In genomic region chr18:62457830-62458229, GRCh38 we compare ENCODE assay signal across 2 cellular contexts.
TF ChIP-seq lines count a peak whose summit lies in the region.

No MANE protein-coding gene starts in this region.

TF ChIP-seq in HepG2, 621 proteins besides CTCF, POLR2A, EP300 and RAD21:
- no peak for TF ChIP-seq BHLHE40 (IDR thresholded peaks at IDR 0.05; ENCODE audit: low read length)
- no peak for TF ChIP-seq ZKSCAN5 (CRISPR knock-in tag; IDR thresholded peaks at IDR 0.05)
- peak; percentile 28; the same call in 1 of the 2 replicates for TF ChIP-seq SALL1 (CRISPR knock-in tag; IDR thresholded peaks at IDR 0.05)
- TF ChIP-seq STAG1 (CRISPR knock-in tag; IDR thresholded peaks at IDR 0.05): peak; percentile 18; the same call in 1 of the 2 replicates
- TF ChIP-seq, protein P1, sequence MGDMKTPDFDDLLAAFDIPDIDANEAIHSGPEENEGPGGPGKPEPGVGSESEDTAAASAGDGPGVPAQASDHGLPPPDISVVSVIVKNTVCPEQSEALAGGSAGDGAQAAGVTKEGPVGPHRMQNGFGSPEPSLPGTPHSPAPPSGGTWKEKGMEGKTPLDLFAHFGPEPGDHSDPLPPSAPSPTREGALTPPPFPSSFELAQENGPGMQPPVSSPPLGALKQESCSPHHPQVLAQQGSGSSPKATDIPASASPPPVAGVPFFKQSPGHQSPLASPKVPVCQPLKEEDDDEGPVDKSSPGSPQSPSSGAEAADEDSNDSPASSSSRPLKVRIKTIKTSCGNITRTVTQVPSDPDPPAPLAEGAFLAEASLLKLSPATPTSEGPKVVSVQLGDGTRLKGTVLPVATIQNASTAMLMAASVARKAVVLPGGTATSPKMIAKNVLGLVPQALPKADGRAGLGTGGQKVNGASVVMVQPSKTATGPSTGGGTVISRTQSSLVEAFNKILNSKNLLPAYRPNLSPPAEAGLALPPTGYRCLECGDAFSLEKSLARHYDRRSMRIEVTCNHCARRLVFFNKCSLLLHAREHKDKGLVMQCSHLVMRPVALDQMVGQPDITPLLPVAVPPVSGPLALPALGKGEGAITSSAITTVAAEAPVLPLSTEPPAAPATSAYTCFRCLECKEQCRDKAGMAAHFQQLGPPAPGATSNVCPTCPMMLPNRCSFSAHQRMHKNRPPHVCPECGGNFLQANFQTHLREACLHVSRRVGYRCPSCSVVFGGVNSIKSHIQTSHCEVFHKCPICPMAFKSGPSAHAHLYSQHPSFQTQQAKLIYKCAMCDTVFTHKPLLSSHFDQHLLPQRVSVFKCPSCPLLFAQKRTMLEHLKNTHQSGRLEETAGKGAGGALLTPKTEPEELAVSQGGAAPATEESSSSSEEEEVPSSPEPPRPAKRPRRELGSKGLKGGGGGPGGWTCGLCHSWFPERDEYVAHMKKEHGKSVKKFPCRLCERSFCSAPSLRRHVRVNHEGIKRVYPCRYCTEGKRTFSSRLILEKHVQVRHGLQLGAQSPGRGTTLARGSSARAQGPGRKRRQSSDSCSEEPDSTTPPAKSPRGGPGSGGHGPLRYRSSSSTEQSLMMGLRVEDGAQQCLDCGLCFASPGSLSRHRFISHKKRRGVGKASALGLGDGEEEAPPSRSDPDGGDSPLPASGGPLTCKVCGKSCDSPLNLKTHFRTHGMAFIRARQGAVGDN (CRISPR knock-in tag; IDR thresholded peaks at IDR 0.05): peak; percentile 36
- 0 out of 2 replicates have a peak, but pooled peaks have one; percentile 12 for TF ChIP-seq KMT2B (CRISPR knock-in tag; IDR thresholded peaks at IDR 0.05)
- TF ChIP-seq FOXA3 (CRISPR knock-in tag; IDR thresholded peaks at IDR 0.05): 0 out of 2 replicates have a peak, but pooled peaks have one; percentile 16
- TF ChIP-seq, protein P2, sequence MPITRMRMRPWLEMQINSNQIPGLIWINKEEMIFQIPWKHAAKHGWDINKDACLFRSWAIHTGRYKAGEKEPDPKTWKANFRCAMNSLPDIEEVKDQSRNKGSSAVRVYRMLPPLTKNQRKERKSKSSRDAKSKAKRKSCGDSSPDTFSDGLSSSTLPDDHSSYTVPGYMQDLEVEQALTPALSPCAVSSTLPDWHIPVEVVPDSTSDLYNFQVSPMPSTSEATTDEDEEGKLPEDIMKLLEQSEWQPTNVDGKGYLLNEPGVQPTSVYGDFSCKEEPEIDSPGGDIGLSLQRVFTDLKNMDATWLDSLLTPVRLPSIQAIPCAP (CRISPR knock-in tag; IDR thresholded peaks at IDR 0.05; ENCODE audit: low read depth): no peak
- peak; percentile 5; the same call in 1 of the 2 replicates for TF ChIP-seq SMC3 (IDR thresholded peaks at IDR 0.05; ENCODE audit: low read length)

TF ChIP-seq in K562, 482 proteins besides CTCF, POLR2A, EP300 and RAD21 (continues in another document):
- TF ChIP-seq ZKSCAN1 (IDR thresholded peaks at IDR 0.05; ENCODE audit: low read depth, low read length): no peak
- TF ChIP-seq, protein P3, sequence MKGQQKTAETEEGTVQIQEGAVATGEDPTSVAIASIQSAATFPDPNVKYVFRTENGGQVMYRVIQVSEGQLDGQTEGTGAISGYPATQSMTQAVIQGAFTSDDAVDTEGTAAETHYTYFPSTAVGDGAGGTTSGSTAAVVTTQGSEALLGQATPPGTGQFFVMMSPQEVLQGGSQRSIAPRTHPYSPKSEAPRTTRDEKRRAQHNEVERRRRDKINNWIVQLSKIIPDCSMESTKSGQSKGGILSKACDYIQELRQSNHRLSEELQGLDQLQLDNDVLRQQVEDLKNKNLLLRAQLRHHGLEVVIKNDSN (CRISPR knock-in tag; IDR thresholded peaks at IDR 0.05): no peak
- no peak for TF ChIP-seq E2F1 (CRISPR knock-in tag; IDR thresholded peaks at IDR 0.05)
- TF ChIP-seq, protein P4, sequence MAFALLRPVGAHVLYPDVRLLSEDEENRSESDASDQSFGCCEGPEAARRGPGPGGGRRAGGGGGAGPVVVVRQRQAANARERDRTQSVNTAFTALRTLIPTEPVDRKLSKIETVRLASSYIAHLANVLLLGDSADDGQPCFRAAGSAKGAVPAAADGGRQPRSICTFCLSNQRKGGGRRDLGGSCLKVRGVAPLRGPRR (CRISPR knock-in tag; IDR thresholded peaks at IDR 0.05): no peak
- TF ChIP-seq HMG20B (CRISPR knock-in tag; IDR thresholded peaks at IDR 0.05): no peak
- no peak for TF ChIP-seq TSHZ1 (CRISPR knock-in tag; IDR thresholded peaks at IDR 0.05)
- TF ChIP-seq KLF6 (CRISPR knock-in tag; IDR thresholded peaks at IDR 0.05; ENCODE audit: borderline replicate concordance): no peak
- TF ChIP-seq, protein P5, sequence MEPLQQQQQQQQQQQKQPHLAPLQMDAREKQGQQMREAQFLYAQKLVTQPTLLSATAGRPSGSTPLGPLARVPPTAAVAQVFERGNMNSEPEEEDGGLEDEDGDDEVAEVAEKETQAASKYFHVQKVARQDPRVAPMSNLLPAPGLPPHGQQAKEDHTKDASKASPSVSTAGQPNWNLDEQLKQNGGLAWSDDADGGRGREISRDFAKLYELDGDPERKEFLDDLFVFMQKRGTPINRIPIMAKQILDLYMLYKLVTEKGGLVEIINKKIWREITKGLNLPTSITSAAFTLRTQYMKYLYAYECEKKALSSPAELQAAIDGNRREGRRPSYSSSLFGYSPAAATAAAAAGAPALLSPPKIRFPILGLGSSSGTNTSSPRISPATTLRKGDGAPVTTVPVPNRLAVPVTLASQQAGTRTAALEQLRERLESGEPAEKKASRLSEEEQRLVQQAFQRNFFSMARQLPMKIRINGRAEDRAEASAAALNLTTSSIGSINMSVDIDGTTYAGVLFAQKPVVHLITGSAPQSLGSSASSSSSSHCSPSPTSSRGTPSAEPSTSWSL (CRISPR knock-in tag; IDR thresholded peaks at IDR 0.05; ENCODE audit: borderline replicate concordance): no peak
- TF ChIP-seq, protein P6, sequence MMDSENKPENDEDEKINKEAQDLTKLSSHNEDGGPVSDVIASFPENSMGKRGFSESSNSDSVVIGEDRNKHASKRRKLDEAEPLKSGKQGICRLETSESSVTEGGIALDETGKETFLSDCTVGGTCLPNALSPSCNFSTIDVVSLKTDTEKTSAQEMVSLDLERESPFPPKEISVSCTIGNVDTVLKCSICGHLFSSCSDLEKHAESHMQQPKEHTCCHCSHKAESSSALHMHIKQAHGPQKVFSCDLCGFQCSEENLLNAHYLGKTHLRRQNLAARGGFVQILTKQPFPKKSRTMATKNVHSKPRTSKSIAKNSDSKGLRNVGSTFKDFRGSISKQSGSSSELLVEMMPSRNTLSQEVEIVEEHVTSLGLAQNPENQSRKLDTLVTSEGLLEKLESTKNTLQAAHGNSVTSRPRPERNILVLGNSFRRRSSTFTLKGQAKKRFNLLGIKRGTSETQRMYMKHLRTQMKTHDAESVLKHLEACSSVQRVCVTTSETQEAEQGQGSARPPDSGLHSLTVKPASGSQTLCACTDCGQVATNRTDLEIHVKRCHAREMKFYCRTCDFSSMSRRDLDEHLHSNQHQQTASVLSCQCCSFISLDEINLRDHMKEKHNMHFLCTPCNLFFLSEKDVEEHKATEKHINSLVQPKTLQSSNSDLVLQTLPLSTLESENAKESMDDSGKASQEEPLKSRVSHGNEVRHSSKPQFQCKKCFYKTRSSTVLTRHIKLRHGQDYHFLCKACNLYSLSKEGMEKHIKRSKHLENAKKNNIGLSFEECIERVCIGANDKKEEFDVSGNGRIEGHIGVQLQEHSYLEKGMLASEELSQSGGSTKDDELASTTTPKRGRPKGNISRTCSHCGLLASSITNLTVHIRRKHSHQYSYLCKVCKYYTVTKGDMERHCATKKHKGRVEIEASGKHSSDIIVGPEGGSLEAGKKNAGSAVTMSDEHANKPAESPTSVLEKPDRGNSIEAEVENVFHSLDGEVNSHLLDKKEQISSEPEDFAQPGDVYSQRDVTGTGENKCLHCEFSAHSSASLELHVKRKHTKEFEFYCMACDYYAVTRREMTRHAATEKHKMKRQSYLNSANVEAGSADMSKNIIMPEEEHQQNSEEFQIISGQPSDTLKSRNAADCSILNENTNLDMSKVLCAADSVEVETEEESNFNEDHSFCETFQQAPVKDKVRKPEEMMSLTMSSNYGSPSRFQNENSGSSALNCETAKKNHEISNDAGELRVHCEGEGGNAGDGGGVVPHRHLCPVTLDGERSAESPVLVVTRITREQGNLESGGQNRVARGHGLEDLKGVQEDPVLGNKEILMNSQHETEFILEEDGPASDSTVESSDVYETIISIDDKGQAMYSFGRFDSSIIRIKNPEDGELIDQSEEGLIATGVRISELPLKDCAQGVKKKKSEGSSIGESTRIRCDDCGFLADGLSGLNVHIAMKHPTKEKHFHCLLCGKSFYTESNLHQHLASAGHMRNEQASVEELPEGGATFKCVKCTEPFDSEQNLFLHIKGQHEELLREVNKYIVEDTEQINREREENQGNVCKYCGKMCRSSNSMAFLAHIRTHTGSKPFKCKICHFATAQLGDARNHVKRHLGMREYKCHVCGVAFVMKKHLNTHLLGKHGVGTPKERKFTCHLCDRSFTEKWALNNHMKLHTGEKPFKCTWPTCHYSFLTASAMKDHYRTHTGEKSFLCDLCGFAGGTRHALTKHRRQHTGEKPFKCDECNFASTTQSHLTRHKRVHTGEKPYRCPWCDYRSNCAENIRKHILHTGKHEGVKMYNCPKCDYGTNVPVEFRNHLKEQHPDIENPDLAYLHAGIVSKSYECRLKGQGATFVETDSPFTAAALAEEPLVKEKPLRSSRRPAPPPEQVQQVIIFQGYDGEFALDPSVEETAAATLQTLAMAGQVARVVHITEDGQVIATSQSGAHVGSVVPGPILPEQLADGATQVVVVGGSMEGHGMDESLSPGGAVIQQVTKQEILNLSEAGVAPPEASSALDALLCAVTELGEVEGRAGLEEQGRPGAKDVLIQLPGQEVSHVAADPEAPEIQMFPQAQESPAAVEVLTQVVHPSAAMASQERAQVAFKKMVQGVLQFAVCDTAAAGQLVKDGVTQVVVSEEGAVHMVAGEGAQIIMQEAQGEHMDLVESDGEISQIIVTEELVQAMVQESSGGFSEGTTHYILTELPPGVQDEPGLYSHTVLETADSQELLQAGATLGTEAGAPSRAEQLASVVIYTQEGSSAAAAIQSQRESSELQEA (IDR thresholded peaks at IDR 0.05; ENCODE audit: low read depth): no peak
- TF ChIP-seq GATAD2A (IDR thresholded peaks at IDR 0.05): no peak
- no peak for TF ChIP-seq ZBTB5 (IDR thresholded peaks at IDR 0.05)
- TF ChIP-seq CTBP1 (IDR thresholded peaks at IDR 0.05; ENCODE audit: borderline replicate concordance): no peak
- TF ChIP-seq BRF1 (IDR thresholded peaks at IDR 0.05; ENCODE audit: borderline replicate concordance, extremely low read depth, insufficient read length): no peak
- TF ChIP-seq HMG20A (CRISPR knock-in tag; conservative IDR thresholded peaks at IDR 0.05): no peak
